8 cellular contexts compared by ENCODE assay signal in genomic region chr20:47357296-47358051, GRCh38. TPM values are rescaled to one million over a fixed set of nuclear protein-coding genes. Genes with fewer than 3 reads are reported as not detected.
A peak's percentile ranks its signal among the peaks of the same experiment; 100 is the strongest.
DNase-seq lines count a peak whose midpoint lies in the region; ATAC-seq and TF ChIP-seq lines count a peak whose summit lies in the region.

No MANE protein-coding gene starts in this region.

- TF ChIP-seq CTCF in epithelial cell of esophagus (IDR thresholded peaks at IDR 0.05; ENCODE audit: insufficient read depth, low read depth, low read length, missing control alignments), result no peak

- no peak overlapping the region for H3K4me3 ChIP-seq in epithelial cell of esophagus (ENCODE audit: low read length)

- ATAC-seq in GM19035 (IDR thresholded peaks at IDR 0.05; ENCODE audit: unreplicated experiment), result peak; percentile 43
- peak; percentile 52 for ATAC-seq in HG03432 (IDR thresholded peaks at IDR 0.05; ENCODE audit: unreplicated experiment)

- DNase-seq in AG08395 (ENCODE audit: low spot score) (peak; percentile 56), NCI-H82 treated with DMSO at 0.1 percent for 48 hours (lab: John Stamatoyannopoulos, UW; ENCODE audit: unreplicated experiment) (peak; percentile 79), epithelial cell of esophagus (ENCODE audit: low read depth) (peak; percentile 87), mucosa of gallbladder (ENCODE audit: low spot score) (peak; percentile 83)
- peak; percentile 49 for DNase-seq in activated CD8-positive, alpha-beta memory T cell treated with anti-CD3 and anti-CD28 coated beads, Interleukin-2, amount 50 U/mL, for 4 hours
- DNase-seq in stimulated activated CD8-positive, alpha-beta memory T cell treated with anti-CD3 and anti-CD28 coated beads, Interleukin-4, amount 100 ng/mL, for 1 hour (ENCODE audit: low read depth in 2 of 2, low spot score in 1 of 2), result peak; percentile 19 to 27

RNA-seq across cellular contexts. Expression of gene ZMYND8, which starts 1.0 kb away (rescaled TPM):
- total RNA-seq in mucosa of gallbladder, result 55.2 TPM

Comparison
In these comparisons a context has a peak if more than half of its experiments do, and no peak if none do; other contexts are left out.
1. DNase-seq: peak in every context shown above with its lines; median percentile 87 in epithelial cell of esophagus; 83 in mucosa of gallbladder; 79 in NCI-H82 treated with DMSO at 0.1 percent for 48 hours; 56 in AG08395; 49 in activated CD8-positive, alpha-beta memory T cell treated with anti-CD3 and anti-CD28 coated beads, Interleukin-2, amount 50 U/mL, for 4 hours; 23 in stimulated activated CD8-positive, alpha-beta memory T cell treated with anti-CD3 and anti-CD28 coated beads, Interleukin-4, amount 100 ng/mL, for 1 hour.